In the genomic region with DNA sequence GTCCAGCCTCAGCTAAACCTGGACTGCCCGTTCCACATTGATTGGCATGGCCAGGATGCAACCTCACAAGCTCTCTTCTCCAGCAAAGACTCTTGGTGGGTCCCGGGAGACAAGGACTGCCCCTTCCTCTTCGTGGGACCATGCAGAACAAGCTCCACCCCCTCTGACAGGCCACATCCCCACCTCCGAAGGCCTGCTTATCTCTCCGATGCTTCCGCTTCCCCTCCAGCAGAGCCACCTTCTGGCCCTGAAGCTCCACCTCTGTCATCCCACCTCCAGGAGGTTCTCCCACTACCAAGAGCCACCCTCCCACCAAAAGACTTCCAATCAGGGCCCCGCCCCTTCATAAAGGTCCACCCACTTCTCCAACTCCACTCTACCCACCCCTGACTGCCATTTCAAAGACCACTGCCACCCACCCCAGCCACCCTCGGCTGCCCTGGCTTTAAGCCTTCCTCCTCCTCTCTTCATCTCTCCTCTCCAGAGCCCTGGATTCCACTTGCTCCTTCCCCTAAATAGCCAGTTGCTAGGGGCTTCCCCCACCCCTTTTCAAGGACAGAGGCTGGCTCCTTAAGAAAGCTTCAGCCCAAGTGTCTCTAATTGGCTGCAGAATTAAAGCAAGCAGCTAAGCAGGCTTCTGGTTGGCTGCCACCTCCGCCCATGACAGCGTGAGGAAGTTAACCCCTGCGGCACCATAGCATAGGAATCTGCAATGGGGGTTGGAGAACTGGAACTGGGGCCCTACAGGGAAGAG, we compare ENCODE assay signal across 1 cellular context.
A peak's percentile ranks its signal among the peaks of the same experiment; 100 is the strongest.
TF ChIP-seq lines count a peak whose summit lies in the region.

No MANE protein-coding gene starts in this region.

TF ChIP-seq in K562, 482 proteins besides CTCF, POLR2A, EP300 and RAD21 (continued from another document and continues in another):
- TF ChIP-seq HMBOX1 (IDR thresholded peaks at IDR 0.05) (no peak), TRIM25 (IDR thresholded peaks at IDR 0.05; ENCODE audit: borderline replicate concordance) (no peak; the same call in 1 of the 2 replicates), ATF1 (CRISPR knock-in tag; IDR thresholded peaks at IDR 0.05) (no peak), ATF1 (tag; IDR thresholded peaks at IDR 0.05) (peak; percentile 48; the same call in 1 of the 2 replicates), HNRNPK (IDR thresholded peaks at IDR 0.05; ENCODE audit: low read depth, low read length, poor library complexity, severe bottlenecking) (no peak), KAT7 (CRISPR knock-in tag; IDR thresholded peaks at IDR 0.05; ENCODE audit: borderline replicate concordance) (no peak), ESRRA (IDR thresholded peaks at IDR 0.05; ENCODE audit: borderline replicate concordance, low read depth) (no peak), ZSCAN32 (CRISPR knock-in tag; IDR thresholded peaks at IDR 0.05) (no peak), POLR2H (tag; IDR thresholded peaks at IDR 0.05; ENCODE audit: low read depth) (no peak), ZNF23 (CRISPR knock-in tag; IDR thresholded peaks at IDR 0.05) (no peak), ZNF175 (CRISPR knock-in tag; IDR thresholded peaks at IDR 0.05; ENCODE audit: low read depth) (no peak), ZFP1 (CRISPR knock-in tag; IDR thresholded peaks at IDR 0.05) (no peak), ZNF146 (CRISPR knock-in tag; IDR thresholded peaks at IDR 0.05; ENCODE audit: unreplicated experiment) (no peak), EWSR1 (IDR thresholded peaks at IDR 0.05; ENCODE audit: borderline replicate concordance, low read depth, partially characterized antibody) (no peak), WHSC1 (IDR thresholded peaks at IDR 0.05; ENCODE audit: low read length) (no peak), CHAMP1 (IDR thresholded peaks at IDR 0.05) (no peak), CREB5 (CRISPR knock-in tag; IDR thresholded peaks at IDR 0.05) (no peak), FOXK2 (conservative IDR thresholded peaks at IDR 0.05 in 1 of 2, IDR thresholded peaks at IDR 0.05 in 1 of 2; ENCODE audit: low read depth in 2 of 2) (peak; percentile 11 to 30; a peak in 1 of 4 replicates), TAL1 (IDR thresholded peaks at IDR 0.05) (no peak), RBBP5 (IDR thresholded peaks at IDR 0.05; ENCODE audit: borderline replicate concordance, insufficient read depth, low read length, poor library complexity, severe bottlenecking) (no peak), SP2 (IDR thresholded peaks at IDR 0.05; ENCODE audit: extremely low read depth, low read depth, low read length, poor library complexity, severe bottlenecking) (peak; percentile 45), DDX20 (tag; IDR thresholded peaks at IDR 0.05; ENCODE audit: low read depth) (no peak), TEAD1 (CRISPR knock-in tag; IDR thresholded peaks at IDR 0.05) (0 out of 4 replicates have a peak, but pooled peaks of 1 of the 2 experiments have one; percentile 44), BRD9 (IDR thresholded peaks at IDR 0.05; ENCODE audit: low read depth, partially characterized antibody) (peak; percentile 71), SMAD3 (CRISPR knock-in tag; conservative IDR thresholded peaks at IDR 0.05) (no peak), COPS2 (conservative IDR thresholded peaks at IDR 0.05) (no peak), EHMT2 (IDR thresholded peaks at IDR 0.05) (no peak; the same call in 1 of the 2 replicates), TFAM (CRISPR knock-in tag; conservative IDR thresholded peaks at IDR 0.05) (no peak), JUN (IDR thresholded peaks at IDR 0.05; ENCODE audit: borderline replicate concordance, low read depth, low read length) (no peak), JUN (CRISPR knock-in tag; IDR thresholded peaks at IDR 0.05; ENCODE audit: borderline replicate concordance) (no peak), MTF1 (CRISPR knock-in tag; IDR thresholded peaks at IDR 0.05; ENCODE audit: borderline replicate concordance) (no peak), ARID3B (CRISPR knock-in tag; IDR thresholded peaks at IDR 0.05; ENCODE audit: borderline replicate concordance) (no peak), ZBTB9 (CRISPR knock-in tag; IDR thresholded peaks at IDR 0.05) (no peak), ZNF589 (CRISPR knock-in tag; IDR thresholded peaks at IDR 0.05; ENCODE audit: low read depth) (no peak), EZH2 (IDR thresholded peaks at IDR 0.05; ENCODE audit: borderline replicate concordance, low read depth, low read length) (no peak), NONO (IDR thresholded peaks at IDR 0.05; ENCODE audit: low read depth in 2 of 2, low read length in 1 of 2) (no peak), PURB (CRISPR knock-in tag; IDR thresholded peaks at IDR 0.05; ENCODE audit: low read depth) (no peak)
- TF ChIP-seq, protein P1, sequence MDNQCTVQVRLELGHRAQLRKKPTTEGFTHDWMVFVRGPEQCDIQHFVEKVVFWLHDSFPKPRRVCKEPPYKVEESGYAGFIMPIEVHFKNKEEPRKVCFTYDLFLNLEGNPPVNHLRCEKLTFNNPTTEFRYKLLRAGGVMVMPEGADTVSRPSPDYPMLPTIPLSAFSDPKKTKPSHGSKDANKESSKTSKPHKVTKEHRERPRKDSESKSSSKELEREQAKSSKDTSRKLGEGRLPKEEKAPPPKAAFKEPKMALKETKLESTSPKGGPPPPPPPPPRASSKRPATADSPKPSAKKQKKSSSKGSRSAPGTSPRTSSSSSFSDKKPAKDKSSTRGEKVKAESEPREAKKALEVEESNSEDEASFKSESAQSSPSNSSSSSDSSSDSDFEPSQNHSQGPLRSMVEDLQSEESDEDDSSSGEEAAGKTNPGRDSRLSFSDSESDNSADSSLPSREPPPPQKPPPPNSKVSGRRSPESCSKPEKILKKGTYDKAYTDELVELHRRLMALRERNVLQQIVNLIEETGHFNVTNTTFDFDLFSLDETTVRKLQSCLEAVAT (IDR thresholded peaks at IDR 0.05) = 0 out of 4 replicates have a peak, but pooled peaks of 1 of the 2 experiments have one; percentile 60
- TF ChIP-seq, protein P2, sequence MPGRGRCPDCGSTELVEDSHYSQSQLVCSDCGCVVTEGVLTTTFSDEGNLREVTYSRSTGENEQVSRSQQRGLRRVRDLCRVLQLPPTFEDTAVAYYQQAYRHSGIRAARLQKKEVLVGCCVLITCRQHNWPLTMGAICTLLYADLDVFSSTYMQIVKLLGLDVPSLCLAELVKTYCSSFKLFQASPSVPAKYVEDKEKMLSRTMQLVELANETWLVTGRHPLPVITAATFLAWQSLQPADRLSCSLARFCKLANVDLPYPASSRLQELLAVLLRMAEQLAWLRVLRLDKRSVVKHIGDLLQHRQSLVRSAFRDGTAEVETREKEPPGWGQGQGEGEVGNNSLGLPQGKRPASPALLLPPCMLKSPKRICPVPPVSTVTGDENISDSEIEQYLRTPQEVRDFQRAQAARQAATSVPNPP (IDR thresholded peaks at IDR 0.05; ENCODE audit: borderline replicate concordance, insufficient read depth, insufficient read length) = no peak
- TF ChIP-seq, protein P3, sequence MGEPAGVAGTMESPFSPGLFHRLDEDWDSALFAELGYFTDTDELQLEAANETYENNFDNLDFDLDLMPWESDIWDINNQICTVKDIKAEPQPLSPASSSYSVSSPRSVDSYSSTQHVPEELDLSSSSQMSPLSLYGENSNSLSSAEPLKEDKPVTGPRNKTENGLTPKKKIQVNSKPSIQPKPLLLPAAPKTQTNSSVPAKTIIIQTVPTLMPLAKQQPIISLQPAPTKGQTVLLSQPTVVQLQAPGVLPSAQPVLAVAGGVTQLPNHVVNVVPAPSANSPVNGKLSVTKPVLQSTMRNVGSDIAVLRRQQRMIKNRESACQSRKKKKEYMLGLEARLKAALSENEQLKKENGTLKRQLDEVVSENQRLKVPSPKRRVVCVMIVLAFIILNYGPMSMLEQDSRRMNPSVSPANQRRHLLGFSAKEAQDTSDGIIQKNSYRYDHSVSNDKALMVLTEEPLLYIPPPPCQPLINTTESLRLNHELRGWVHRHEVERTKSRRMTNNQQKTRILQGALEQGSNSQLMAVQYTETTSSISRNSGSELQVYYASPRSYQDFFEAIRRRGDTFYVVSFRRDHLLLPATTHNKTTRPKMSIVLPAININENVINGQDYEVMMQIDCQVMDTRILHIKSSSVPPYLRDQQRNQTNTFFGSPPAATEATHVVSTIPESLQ (CRISPR knock-in tag; IDR thresholded peaks at IDR 0.05) = no peak
